ENCODE assay signal across 11 cellular contexts in the genomic region with DNA sequence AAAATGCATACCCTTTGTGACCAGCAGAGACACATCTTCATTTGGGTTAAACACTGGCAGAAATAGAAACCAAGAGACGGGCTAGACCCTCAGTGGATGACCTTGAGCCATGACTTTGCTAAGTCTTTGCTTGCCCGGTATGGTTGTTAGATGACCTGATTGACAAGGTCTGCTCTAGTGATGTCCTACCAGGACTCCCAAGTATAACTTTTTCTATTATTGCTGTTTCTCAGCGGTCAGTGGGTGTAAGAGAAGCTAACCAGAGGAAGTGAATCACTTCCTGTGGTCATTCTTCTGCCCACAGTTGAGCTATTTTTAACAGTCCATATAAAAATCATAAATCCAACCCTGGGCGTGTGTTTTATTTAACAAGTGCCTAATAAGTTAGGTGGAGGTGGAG.
DNase-seq lines count a peak whose midpoint lies in the region; ATAC-seq and TF ChIP-seq lines count a peak whose summit lies in the region.
"Had no signal": no experiment of that assay in that cellular context is flagged by ENCODE, and none has a peak within 500 bp of the region (broad histone marks: within the 10 kb centered on the region; RNA-seq: fewer than 3 reads in every experiment).

No MANE protein-coding gene starts in this region.

- no peak overlapping the region for H3K4me3 ChIP-seq in breast epithelium
- H3K4me3 ChIP-seq in neural progenitor cell = no peak overlapping the region

- DNase-seq in MCF 10A (ENCODE audit: unreplicated experiment) (peak; percentile 39), breast epithelium (ENCODE audit: low spot score in 2 of 2) (no peak), HT1080 (ENCODE audit: low read depth) (peak; percentile 59), chondrocyte (ENCODE audit: low spot score) (no peak), NCI-H1417 treated with DMSO at 0.1 percent for 48 hours (lab: John Stamatoyannopoulos, UW) (no peak), neural progenitor cell (ENCODE audit: low spot score) (no peak), RWPE1 (ENCODE audit: low spot score) (no peak)
- no peak for DNase-seq in stimulated activated naive B cell treated with anti-CD40 and anti-IgM and Interleukin-4, amounts not matched to agents 10 μg/mL and 1 μg/mL and 100 μg/mL, for 72 hours
- DNase-seq: naive B cell, NCI-H1694 had no signal

- no peaks in the 10 kb centered on the region for H4K20me1 ChIP-seq in neural progenitor cell (ENCODE audit: low read depth)

- H3K36me3 ChIP-seq in breast epithelium = no peaks in the 10 kb centered on the region
- H3K36me3 ChIP-seq in neural progenitor cell = no peaks in the 10 kb centered on the region

- H3K9me3 ChIP-seq in breast epithelium = no peaks in the 10 kb centered on the region
- no peaks in the 10 kb centered on the region for H3K9me3 ChIP-seq in neural progenitor cell (ENCODE audit: low read depth)

- no peak overlapping the region for H3K27ac Mint-ChIP-seq in MCF 10A (ENCODE audit: low read depth, unreplicated experiment)
- peak overlapping the region; percentile 0 for H3K27ac Mint-ChIP-seq in chondrocyte (ENCODE audit: unreplicated experiment)
- H3K27ac Mint-ChIP-seq in stimulated activated naive B cell treated with anti-CD40 and anti-IgM and Interleukin-4, amounts not matched to agents 10 μg/mL and 1 μg/mL and 100 μg/mL, for 72 hours = no peak overlapping the region
- no peak overlapping the region for H3K27ac Mint-ChIP-seq in neural progenitor cell
- H3K27ac Mint-ChIP-seq: naive B cell; T-helper 1 cell treated with Interleukin-12 subunit alpha and Interleukin-12 subunit beta and Interleukin-4 antibody, amounts not matched to agents 30 μg/mL and 1 μg/mL, for 36 hours had no signal

- no peaks in the 10 kb centered on the region for H3K36me3 Mint-ChIP-seq in MCF 10A (ENCODE audit: insufficient read depth, unreplicated experiment)
- peaks cover 1% of the 10 kb centered on the region for H3K36me3 Mint-ChIP-seq in chondrocyte (ENCODE audit: low read depth)
- no peaks in the 10 kb centered on the region for H3K36me3 Mint-ChIP-seq in stimulated activated naive B cell treated with anti-CD40 and anti-IgM and Interleukin-4, amounts not matched to agents 10 μg/mL and 1 μg/mL and 100 μg/mL, for 72 hours
- H3K36me3 Mint-ChIP-seq in neural progenitor cell = peaks cover 3% of the 10 kb centered on the region
- H3K36me3 Mint-ChIP-seq: naive B cell had no signal

- POLR2A ChIA-PET in MCF 10A (lab: Yijun Ruan, JAX) = no interaction called here
- POLR2A ChIA-PET in RWPE1 (lab: Yijun Ruan, JAX; ENCODE audit: low non-redundant PET) = no interaction called here

- BruUV-seq in MCF 10A (replicated peaks; lab: Mats Ljungman, UMichigan) = no TSS peak

- H3K4me1 ChIP-seq in breast epithelium (no peaks in the 10 kb centered on the region), neural progenitor cell (peaks cover 17% of the 10 kb centered on the region)

- ATAC-seq in stimulated activated naive B cell treated with anti-CD40 and anti-IgM and Interleukin-4, amounts not matched to agents 10 μg/mL and 1 μg/mL and 100 μg/mL, for 72 hours (replicated peaks) = peak; percentile 31 to 60

- intact Hi-C loops in MCF 10A (cut with micrococcal nuclease) (no loop called here), breast epithelium (cut with DNase I; ENCODE audit: low total_unique reads) (no loop called here)

- no peaks in the 10 kb centered on the region for H3K9me3 Mint-ChIP-seq in MCF 10A (ENCODE audit: unreplicated experiment)
- H3K9me3 Mint-ChIP-seq in chondrocyte (ENCODE audit: low read depth) = no peaks in the 10 kb centered on the region
- no peaks in the 10 kb centered on the region for H3K9me3 Mint-ChIP-seq in stimulated activated naive B cell treated with anti-CD40 and anti-IgM and Interleukin-4, amounts not matched to agents 10 μg/mL and 1 μg/mL and 100 μg/mL, for 72 hours
- peaks cover 9% of the 10 kb centered on the region for H3K9me3 Mint-ChIP-seq in neural progenitor cell
- H3K9me3 Mint-ChIP-seq: T-helper 1 cell treated with Interleukin-12 subunit alpha and Interleukin-12 subunit beta and Interleukin-4 antibody, amounts not matched to agents 30 μg/mL and 1 μg/mL, for 36 hours had no signal

- H2AFZ ChIP-seq in neural progenitor cell (replicated peaks) = no peak overlapping the region

- H3K27me3 ChIP-seq in breast epithelium (peaks cover 0 to 15% of the 10 kb centered on the region in 2 donors), neural progenitor cell (no peaks in the 10 kb centered on the region)

- H3K27ac ChIP-seq in breast epithelium (no peak overlapping the region), neural progenitor cell (no peak overlapping the region), RWPE1 (no peak overlapping the region)

- TF ChIP-seq POLR2A in breast epithelium (IDR thresholded peaks at IDR 0.05) = no peak

- H3K4me2 ChIP-seq in neural progenitor cell = no peak overlapping the region

- TF ChIP-seq CTCF in MCF 10A (IDR thresholded peaks at IDR 0.05; ENCODE audit: unreplicated experiment) (no peak), breast epithelium (IDR thresholded peaks at IDR 0.05) (no peak), chondrocyte (IDR thresholded peaks at IDR 0.05) (no peak), neural progenitor cell (IDR thresholded peaks at IDR 0.05) (no peak), RWPE1 (conservative IDR thresholded peaks at IDR 0.05; ENCODE audit: low read depth) (no peak)

- CTCF ChIA-PET in MCF 10A (lab: Yijun Ruan, JAX) = interaction anchor here (1.0 to 4.6 kb wide), 3 partner anchors 11 to 298 kb away, joined by 3 to 28 read pairs (median 3); no protein-coding TSS in a partner anchor
- CTCF ChIA-PET in RWPE1 (lab: Yijun Ruan, JAX) = interaction anchor here (0.7 kb wide), 1 partner anchor 1008 kb away, joined by 3 read pairs; no protein-coding TSS in a partner anchor

- no peaks in the 10 kb centered on the region for H3F3A ChIP-seq in neural progenitor cell (ENCODE audit: low read depth)

- H3K27me3 Mint-ChIP-seq in MCF 10A (ENCODE audit: insufficient read depth, unreplicated experiment) (peaks cover 13% of the 10 kb centered on the region), chondrocyte (ENCODE audit: low read depth) (peaks cover 13% of the 10 kb centered on the region), neural progenitor cell (ENCODE audit: insufficient read depth, low read depth) (peaks cover 12% of the 10 kb centered on the region)
- H3K27me3 Mint-ChIP-seq in stimulated activated naive B cell treated with anti-CD40 and anti-IgM and Interleukin-4, amounts not matched to agents 10 μg/mL and 1 μg/mL and 100 μg/mL, for 72 hours = peaks cover 0 to 10% of the 10 kb centered on the region in 2 donors

- no peaks in the 10 kb centered on the region for H3K79me2 ChIP-seq in neural progenitor cell (ENCODE audit: low read depth)

- no peak overlapping the region for H3K9ac ChIP-seq in neural progenitor cell

- peaks cover 11% of the 10 kb centered on the region for H3K4me1 Mint-ChIP-seq in MCF 10A (ENCODE audit: insufficient read depth, unreplicated experiment)
- H3K4me1 Mint-ChIP-seq in chondrocyte (ENCODE audit: low read depth) = peaks cover 39% of the 10 kb centered on the region
- H3K4me1 Mint-ChIP-seq in stimulated activated naive B cell treated with anti-CD40 and anti-IgM and Interleukin-4, amounts not matched to agents 10 μg/mL and 1 μg/mL and 100 μg/mL, for 72 hours = peaks cover 8 to 9% of the 10 kb centered on the region in 2 donors
- peaks cover 37% of the 10 kb centered on the region for H3K4me1 Mint-ChIP-seq in neural progenitor cell
- H3K4me1 Mint-ChIP-seq: naive B cell had no signal

- H3K4me3 Mint-ChIP-seq in MCF 10A (ENCODE audit: unreplicated experiment) (no peak overlapping the region), chondrocyte (ENCODE audit: unreplicated experiment) (no peak overlapping the region), neural progenitor cell (no peak overlapping the region)
- H3K4me3 Mint-ChIP-seq in stimulated activated naive B cell treated with anti-CD40 and anti-IgM and Interleukin-4, amounts not matched to agents 10 μg/mL and 1 μg/mL and 100 μg/mL, for 72 hours = no peak overlapping the region
- H3K4me3 Mint-ChIP-seq: naive B cell; T-helper 1 cell treated with Interleukin-12 subunit alpha and Interleukin-12 subunit beta and Interleukin-4 antibody, amounts not matched to agents 30 μg/mL and 1 μg/mL, for 36 hours had no signal

Comparison
In these comparisons a context has a peak if more than half of its experiments do, and no peak if none do; other contexts are left out.
1. DNase-seq: peak in MCF 10A (single experiment) and HT1080 (single experiment); none in breast epithelium (0 of 2), chondrocyte (single experiment), stimulated activated naive B cell treated with anti-CD40 and anti-IgM and Interleukin-4, amounts not matched to agents 10 μg/mL and 1 μg/mL and 100 μg/mL, for 72 hours (single experiment), NCI-H1417 treated with DMSO at 0.1 percent for 48 hours (single experiment), neural progenitor cell (single experiment) and RWPE1 (single experiment).